Comparison of ENCODE assay signal across 33 cellular contexts in genomic region chr15:60120100-60120499, GRCh38.
DNase-seq lines count a peak whose midpoint lies in the region; ATAC-seq, FAIRE-seq and TF ChIP-seq lines count a peak whose summit lies in the region.
"Had no signal": no experiment of that assay in that cellular context is flagged by ENCODE, and none has a peak within 500 bp of the region (broad histone marks: within the 10 kb centered on the region; RNA-seq: fewer than 3 reads in every experiment).

No MANE protein-coding gene starts in this region.

- no peaks in the 10 kb centered on the region for H4K20me1 ChIP-seq in astrocyte (ENCODE audit: insufficient read depth, low read length)

- H3K27ac Mint-ChIP-seq in activated CD4-positive, alpha-beta T cell treated with anti-CD3 and anti-CD28 coated beads, Interleukin-2, amount 10 ng/mL, durations not matched to agents 24 days and 14 days, result peak overlapping the region; percentile 12
- peak overlapping the region; percentile 5 for H3K27ac Mint-ChIP-seq in astrocyte (ENCODE audit: unreplicated experiment)
- H3K27ac Mint-ChIP-seq: activated CD4-positive, alpha-beta memory T cell treated with anti-CD3 and anti-CD28 coated beads, Interleukin-2, amount 10 ng/mL, durations not matched to agents 7 days and 5 days; activated naive CD4-positive, alpha-beta T cell treated with anti-CD3 and anti-CD28 coated beads, Interleukin-2, amount 50 U/mL, for 72 hours; activated T-helper 2 cell treated with anti-CD3 and anti-CD28 coated beads, Interferon-gamma antibody, Interleukin-2, Interleukin-4, amounts not matched to agents 10 μg/mL and 5 μg/mL and 100 μg/mL, durations not matched to agents 14 hours and 24 hours and 36 hours; B cell; CD4-positive, alpha-beta memory T cell; stimulated activated effector memory CD8-positive, alpha-beta T cell treated with anti-CD3 and anti-CD28 coated beads, Interleukin-12 subunit alpha, Interleukin-12 subunit beta, amount 100 ng/mL, for 72 hours; T-helper 17 cell had no signal

- FAIRE-seq in astrocyte (lab: Jason Lieb, UNC), result no peak
- FAIRE-seq: colon, pancreas, TTC549 had no signal

- H3K4me2 ChIP-seq in astrocyte (ENCODE audit: low read length), result no peak overlapping the region
- H3K4me2 ChIP-seq: PC-9 had no signal

- peaks cover 41% of the 10 kb centered on the region for H3K4me1 Mint-ChIP-seq in activated CD4-positive, alpha-beta T cell treated with anti-CD3 and anti-CD28 coated beads, Interleukin-2, amount 10 ng/mL, durations not matched to agents 24 days and 14 days
- peaks cover 16% of the 10 kb centered on the region for H3K4me1 Mint-ChIP-seq in astrocyte (ENCODE audit: low read depth, unreplicated experiment)
- H3K4me1 Mint-ChIP-seq: B cell had no signal

- H3K4me3 Mint-ChIP-seq in activated CD4-positive, alpha-beta T cell treated with anti-CD3 and anti-CD28 coated beads, Interleukin-2, amount 10 ng/mL, durations not matched to agents 24 days and 14 days, result no peak overlapping the region
- no peak overlapping the region for H3K4me3 Mint-ChIP-seq in astrocyte (ENCODE audit: unreplicated experiment)
- H3K4me3 Mint-ChIP-seq: activated CD4-positive, alpha-beta memory T cell treated with anti-CD3 and anti-CD28 coated beads, Interleukin-2, amount 10 ng/mL, durations not matched to agents 7 days and 5 days; B cell; CD4-positive, alpha-beta memory T cell; neural crest cell; stimulated activated effector memory CD8-positive, alpha-beta T cell treated with anti-CD3 and anti-CD28 coated beads, Interleukin-12 subunit alpha, Interleukin-12 subunit beta, amount 100 ng/mL, for 72 hours; T-helper 17 cell had no signal

- no peaks in the 10 kb centered on the region for H3K79me2 ChIP-seq in astrocyte (ENCODE audit: insufficient read depth, low read length)

- peaks cover 10% of the 10 kb centered on the region for H3K4me1 ChIP-seq in astrocyte (ENCODE audit: insufficient read depth, low read length)
- H3K4me1 ChIP-seq: pancreas, tibial nerve had no signal

- no peak for TF ChIP-seq CTCF in astrocyte (IDR thresholded peaks at IDR 0.05; ENCODE audit: insufficient read depth, low read depth, low read length)

- H3K9me3 ChIP-seq in KOPT-K1 (ENCODE audit: insufficient read depth, low read length, poor library complexity, severe bottlenecking), result no peaks in the 10 kb centered on the region
- no peaks in the 10 kb centered on the region for H3K9me3 ChIP-seq in astrocyte (ENCODE audit: insufficient read depth, low read depth, low read length)
- H3K9me3 ChIP-seq: HAP-1, pancreas, tibial nerve had no signal

- H3K36me3 Mint-ChIP-seq in activated CD4-positive, alpha-beta T cell treated with anti-CD3 and anti-CD28 coated beads, Interleukin-2, amount 10 ng/mL, durations not matched to agents 24 days and 14 days (ENCODE audit: low read depth), result no peaks in the 10 kb centered on the region
- no peaks in the 10 kb centered on the region for H3K36me3 Mint-ChIP-seq in astrocyte (ENCODE audit: low read depth, unreplicated experiment)
- H3K36me3 Mint-ChIP-seq: activated naive CD4-positive, alpha-beta T cell treated with anti-CD3 and anti-CD28 coated beads, Interleukin-2, amount 50 U/mL, for 72 hours; CD4-positive, alpha-beta memory T cell; stimulated activated effector memory CD8-positive, alpha-beta T cell treated with anti-CD3 and anti-CD28 coated beads, Interleukin-12 subunit alpha, Interleukin-12 subunit beta, amount 100 ng/mL, for 72 hours had no signal

- H3K36me3 ChIP-seq in KOPT-K1 (ENCODE audit: insufficient read depth, low read length) (no peaks in the 10 kb centered on the region), astrocyte (ENCODE audit: insufficient read depth, low read length) (no peaks in the 10 kb centered on the region)
- H3K36me3 ChIP-seq: HAP-1, pancreas, tibial nerve had no signal

- no peak overlapping the region for H3K9ac ChIP-seq in astrocyte (ENCODE audit: low read length)

- peaks cover 10% of the 10 kb centered on the region for H3K27me3 Mint-ChIP-seq in activated CD4-positive, alpha-beta T cell treated with anti-CD3 and anti-CD28 coated beads, Interleukin-2, amount 10 ng/mL, durations not matched to agents 24 days and 14 days
- H3K27me3 Mint-ChIP-seq in astrocyte (ENCODE audit: low read depth, unreplicated experiment), result peaks cover 30% of the 10 kb centered on the region
- H3K27me3 Mint-ChIP-seq: activated CD4-positive, alpha-beta memory T cell treated with anti-CD3 and anti-CD28 coated beads, Interleukin-2, amount 10 ng/mL, durations not matched to agents 7 days and 5 days had no signal

- intact Hi-C loops in activated CD4-positive, alpha-beta T cell treated with anti-CD3 and anti-CD28 coated beads, Interleukin-2, amount 10 ng/mL, durations not matched to agents 24 days and 14 days (cut with micrococcal nuclease), result no loop called here
- intact Hi-C loops in head of caudate nucleus (cut with DNase I), result no loop called here

- no peaks in the 10 kb centered on the region for H3K9me3 Mint-ChIP-seq in activated CD4-positive, alpha-beta T cell treated with anti-CD3 and anti-CD28 coated beads, Interleukin-2, amount 10 ng/mL, durations not matched to agents 24 days and 14 days
- H3K9me3 Mint-ChIP-seq in astrocyte (ENCODE audit: unreplicated experiment), result no peaks in the 10 kb centered on the region
- H3K9me3 Mint-ChIP-seq: activated CD4-positive, alpha-beta memory T cell treated with anti-CD3 and anti-CD28 coated beads, Interleukin-2, amount 10 ng/mL, durations not matched to agents 7 days and 5 days; activated naive CD4-positive, alpha-beta T cell treated with anti-CD3 and anti-CD28 coated beads, Interleukin-2, amount 50 U/mL, for 72 hours; activated T-helper 2 cell treated with anti-CD3 and anti-CD28 coated beads, Interferon-gamma antibody, Interleukin-2, Interleukin-4, amounts not matched to agents 10 μg/mL and 5 μg/mL and 100 μg/mL, durations not matched to agents 14 hours and 24 hours and 36 hours; CD4-positive, alpha-beta memory T cell; stimulated activated effector memory CD8-positive, alpha-beta T cell treated with anti-CD3 and anti-CD28 coated beads, Interleukin-12 subunit alpha, Interleukin-12 subunit beta, amount 100 ng/mL, for 72 hours had no signal

- peak; percentile 56 for DNase-seq in activated CD4-positive, alpha-beta T cell treated with anti-CD3 and anti-CD28 coated beads, Interleukin-2, amount 10 ng/mL, durations not matched to agents 24 days and 14 days
- no peak for DNase-seq in activated CD4-positive, alpha-beta T cell treated with anti-CD3 and anti-CD28 coated beads for 48 hours
- DNase-seq in astrocyte (ENCODE audit: low read depth) (no peak), GF-D8 (lab: John Stamatoyannopoulos, UW) (no peak), head of caudate nucleus (no peak)
- DNase-seq: ACHN; activated CD4-positive, alpha-beta memory T cell treated with anti-CD3 and anti-CD28 coated beads, Interleukin-2, amount 10 ng/mL, durations not matched to agents 7 days and 5 days; activated CD8-positive, alpha-beta memory T cell treated with anti-CD3 and anti-CD28 coated beads, Interleukin-2, amount 50 U/mL, for 48 hours; CD4-positive, alpha-beta memory T cell; hypothalamus; islet precursor cell; left ventricle myocardium superior; NCI-H1048; NCI-H187 treated with DMSO at 0.1 percent for 48 hours; NCI-H345; NK-92 treated with Interleukin-12 subunit alpha and Interleukin-12 subunit beta, amount 100 ng/mL, for 24 hours; pancreas; PC-9; retina; T-helper 17 cell had no signal

- H3K4me3 ChIP-seq in astrocyte (ENCODE audit: insufficient read depth, low read depth, low read length), result no peak overlapping the region
- H3K4me3 ChIP-seq: HAP-1, pancreas, PC-9, tibial nerve had no signal

- H3K27ac ChIP-seq in KOPT-K1 (ENCODE audit: low read depth, low read length, poor library complexity, severe bottlenecking), result peak overlapping the region; percentile 4
- H3K27ac ChIP-seq in astrocyte (ENCODE audit: low read depth, low read length), result no peak overlapping the region
- H3K27ac ChIP-seq: pancreas, PC-9, tibial nerve had no signal

- H2AFZ ChIP-seq in astrocyte (ENCODE audit: low read depth, low read length), result no peak overlapping the region
- H2AFZ ChIP-seq: PC-9 had no signal

- H3K27me3 ChIP-seq in astrocyte (ENCODE audit: insufficient read depth, low read length), result peaks cover 15% of the 10 kb centered on the region

- no peak for ATAC-seq in HG03432 (IDR thresholded peaks at IDR 0.05; ENCODE audit: unreplicated experiment)
- ATAC-seq: activated naive CD4-positive, alpha-beta T cell treated with anti-CD3 and anti-CD28 coated beads, Interleukin-2, amount 50 U/mL, for 72 hours; left ventricle myocardium superior; pancreas; Right ventricle myocardium inferior; SK-N-SH treated with all-trans-retinoic acid at 6 μM for 48 hours; stimulated activated effector memory CD8-positive, alpha-beta T cell treated with anti-CD3 and anti-CD28 coated beads, Interleukin-12 subunit alpha, Interleukin-12 subunit beta, amount 100 ng/mL, for 72 hours; T-helper 17 cell had no signal
